Comparison of ENCODE assay signal across 7 cellular contexts in the genomic region with DNA sequence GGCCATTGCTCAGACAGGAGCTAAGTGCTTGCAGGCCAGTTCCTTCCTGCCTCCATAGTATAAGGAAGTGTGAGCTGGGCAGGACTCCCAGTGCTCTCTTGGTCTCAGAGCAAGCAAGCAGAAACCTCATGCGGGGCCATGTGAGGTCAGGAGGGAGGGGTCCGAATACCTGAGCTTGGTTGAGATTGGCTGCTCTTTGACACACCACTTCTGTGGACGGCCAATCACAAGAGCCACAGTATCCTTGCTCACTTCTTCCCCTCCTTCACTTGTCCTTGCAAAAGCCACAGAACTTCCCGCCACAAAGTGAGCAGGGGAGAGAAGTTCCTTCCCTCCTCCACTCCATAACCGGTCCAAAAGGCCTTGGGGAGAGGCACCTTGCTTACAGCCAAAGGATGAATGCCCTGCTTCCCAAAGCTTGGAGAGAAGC. TPM values are rescaled to one million over a fixed set of nuclear protein-coding genes. Genes with fewer than 3 reads are reported as not detected.
DNase-seq lines count a peak whose midpoint lies in the region; ATAC-seq and TF ChIP-seq lines count a peak whose summit lies in the region.

No MANE protein-coding gene starts in this region.

- no peak overlapping the region for H3K14ac ChIP-seq in neuronal stem cell (ENCODE audit: low read length)

- no peak overlapping the region for H2AK5ac ChIP-seq in neuronal stem cell (ENCODE audit: low read depth, low read length)

- intact Hi-C loops in PC-3 (cut with micrococcal nuclease): no loop called here

- H2BK5ac ChIP-seq in neuronal stem cell (ENCODE audit: low read length): no peak overlapping the region

- no peaks in the 10 kb centered on the region for H3K79me1 ChIP-seq in neuronal stem cell (ENCODE audit: low read depth, low read length)

- CTCF ChIA-PET in PC-3 (lab: Charles Lee): no interaction called here

- no peak overlapping the region for H2AFZ ChIP-seq in neuronal stem cell (ENCODE audit: low read length)
- H2AFZ ChIP-seq in PC-3 (ENCODE audit: low read length): no peak overlapping the region

- H4K8ac ChIP-seq in neuronal stem cell (ENCODE audit: low read depth, low read length): peak overlapping the region; percentile 43

- peak; percentile 96 for ATAC-seq in GM19043 (IDR thresholded peaks at IDR 0.05; ENCODE audit: low read depth, unreplicated experiment)
- ATAC-seq in HG02870 (IDR thresholded peaks at IDR 0.05; ENCODE audit: unreplicated experiment): peak; percentile 76
- ATAC-seq in PC-3: no peak

- no peak overlapping the region for H3K18ac ChIP-seq in neuronal stem cell (ENCODE audit: low read length)

- H3F3A ChIP-seq in PC-3 (ENCODE audit: low read length, unreplicated experiment): no peaks in the 10 kb centered on the region

- no peak overlapping the region for H3K23ac ChIP-seq in neuronal stem cell (ENCODE audit: low read depth, low read length, poor library complexity)

- H3K9ac ChIP-seq in neuronal stem cell (ENCODE audit: low read depth, low read length, poor library complexity): no peak overlapping the region
- no peak overlapping the region for H3K9ac ChIP-seq in PC-3 (ENCODE audit: low read length)

- H3K27me3 ChIP-seq in neuronal stem cell (ENCODE audit: control insufficient read depth in 3 of 3, insufficient read depth in 3 of 3, low read depth in 1 of 3, low read length in 3 of 3) (peaks cover 0 to 9% (median 0%) of the 10 kb centered on the region in 3 experiments), PC-3 (ENCODE audit: low read length) (no peaks in the 10 kb centered on the region)

- no peak overlapping the region for H2BK120ac ChIP-seq in neuronal stem cell (ENCODE audit: low read depth, low read length)

- H3K9me2 ChIP-seq in PC-3 (replicated peaks; ENCODE audit: low read length): no peaks in the 10 kb centered on the region

- no peak overlapping the region for H3K4ac ChIP-seq in neuronal stem cell (ENCODE audit: low read length)

- H3K4me2 ChIP-seq in neuronal stem cell (ENCODE audit: insufficient read depth, low read length, poor library complexity, severe bottlenecking): no peak overlapping the region
- H3K4me2 ChIP-seq in PC-3 (ENCODE audit: low read length): no peak overlapping the region

- no peaks in the 10 kb centered on the region for H3K79me2 ChIP-seq in PC-3 (ENCODE audit: low read length)

- H4K91ac ChIP-seq in neuronal stem cell (ENCODE audit: low read depth, low read length, poor library complexity): no peak overlapping the region

- POLR2A ChIA-PET in PC-3 (lab: Charles Lee; ENCODE audit: unreplicated experiment): interaction anchor here (0.6 kb wide), 1 partner anchor 56 kb away, joined by 8 read pairs; no protein-coding TSS in a partner anchor

- H3K4me3 ChIP-seq in neuronal stem cell (ENCODE audit: low read length in 2 of 2) (no peak overlapping the region), PC-3 (ENCODE audit: low read length) (no peak overlapping the region)

- H3K9me3 ChIP-seq in neuronal stem cell (replicated peaks in 1 of 2; ENCODE audit: control insufficient read depth in 2 of 2, insufficient read depth in 1 of 2, low read depth in 1 of 2, low read length in 2 of 2): no peaks in the 10 kb centered on the region
- H3K9me3 ChIP-seq in PC-3 (ENCODE audit: low read length): no peaks in the 10 kb centered on the region

- peak; percentile 37 for TF ChIP-seq POLR2A in erythroblast (IDR thresholded peaks at IDR 0.05; ENCODE audit: low read length)

- no peak overlapping the region for H3K27ac ChIP-seq in neuronal stem cell (replicated peaks; ENCODE audit: low read length)
- no peak overlapping the region for H3K27ac ChIP-seq in PC-3 (ENCODE audit: low read length)

- H4K20me1 ChIP-seq in PC-3 (ENCODE audit: low read length): no peaks in the 10 kb centered on the region

- H2BK12ac ChIP-seq in neuronal stem cell (ENCODE audit: low read length): no peak overlapping the region

- DNase-seq in OCI-M1 (lab: John Stamatoyannopoulos, UW) (peak; percentile 87), erythroblast (lab: John Stamatoyannopoulos, UW) (peak in 1 of 2 experiments; percentile 1), neuronal stem cell (ENCODE audit: low spot score) (no peak), D341Med (ENCODE audit: low spot score) (no peak), PC-3 (no peak)

- H3K36me3 ChIP-seq in neuronal stem cell (replicated peaks in 1 of 2; ENCODE audit: control insufficient read depth in 2 of 2, insufficient read depth in 2 of 2, low read length in 2 of 2): no peaks in the 10 kb centered on the region
- no peaks in the 10 kb centered on the region for H3K36me3 ChIP-seq in PC-3 (ENCODE audit: low read depth, low read length)

- H3K4me1 ChIP-seq in neuronal stem cell (ENCODE audit: control insufficient read depth in 2 of 2, insufficient read depth in 1 of 2, low read depth in 1 of 2, low read length in 2 of 2) (no peaks in the 10 kb centered on the region), PC-3 (ENCODE audit: insufficient read depth, low read length) (peaks cover 11% of the 10 kb centered on the region)

- no TSS peak for BruUV-seq in PC-3 (replicated peaks; lab: Mats Ljungman, UMichigan)

- no peak for TF ChIP-seq CTCF in PC-3 (conservative IDR thresholded peaks at IDR 0.05; ENCODE audit: low read depth, low read length)

- no CpG with 5 or more reads among the region's 5 CpGs for WGBS in neuronal stem cell (ENCODE audit: extremely low coverage in 2 of 2, insufficient read length in 2 of 2, insufficient replicate concordance in 1 of 2), 2 donors

- no peak overlapping the region for H2BK15ac ChIP-seq in neuronal stem cell (ENCODE audit: low read length)

RNA-seq across cellular contexts. Expression of a gene that starts 56.7 kb away (rescaled TPM):
- polyA plus RNA-seq in neuronal stem cell (2013, experiment 1 of 2): 67.0 TPM
- 67.3 TPM for polyA plus RNA-seq in neuronal stem cell (2013, experiment 2 of 2)
- total RNA-seq in PC-3 (2014; rRNA removed): 57.0 and 70.8 TPM in 2 replicates
